10 cellular contexts compared by ENCODE assay signal in the genomic region with DNA sequence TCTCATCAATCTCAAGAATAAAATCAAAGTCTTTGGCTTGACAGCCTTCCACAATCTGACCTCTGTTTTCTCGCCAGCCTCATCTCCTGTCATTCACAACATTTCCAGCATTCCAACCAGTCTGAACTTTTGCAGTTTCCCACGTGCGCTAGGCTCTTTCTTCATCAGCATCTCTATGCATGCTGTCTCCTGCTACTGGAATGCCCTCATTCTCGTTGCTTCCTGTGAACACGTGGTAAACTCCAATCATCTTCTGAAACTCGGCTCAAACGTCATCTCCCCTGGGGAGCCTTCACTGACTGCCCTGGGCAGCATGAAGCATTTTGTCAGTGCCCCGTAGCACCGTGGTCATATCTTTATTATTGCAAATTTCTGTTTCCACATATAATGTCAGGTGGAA. TPM values are rescaled to one million over a fixed set of nuclear protein-coding genes. Genes with fewer than 3 reads are reported as not detected.
A peak's percentile ranks its signal among the peaks of the same experiment; 100 is the strongest.
DNase-seq lines count a peak whose midpoint lies in the region; ATAC-seq and TF ChIP-seq lines count a peak whose summit lies in the region.
"Had no signal": no experiment of that assay in that cellular context is flagged by ENCODE, and none has a peak within 500 bp of the region (broad histone marks: within the 10 kb centered on the region; RNA-seq: fewer than 3 reads in every experiment).

No MANE protein-coding gene starts in this region.

- H3K9ac ChIP-seq in BLaER1 = no peak overlapping the region

- H3K27me3 ChIP-seq in BLaER1 = no peaks in the 10 kb centered on the region

- DNase-seq in amniotic epithelial cell (ENCODE audit: low read depth) = peak; percentile 98
- DNase-seq in foreskin melanocyte = peak; percentile 75
- DNase-seq in omental fat pad (ENCODE audit: low spot score) = no peak
- DNase-seq in NCI-H146 treated with DMSO at 0.1 percent for 48 hours (lab: John Stamatoyannopoulos, UW; ENCODE audit: unreplicated experiment) = no peak
- no peak for DNase-seq in NCI-H2081 treated with DMSO at 0.1 percent for 48 hours (lab: John Stamatoyannopoulos, UW)
- DNase-seq in NCI-H1930 (lab: John Stamatoyannopoulos, UW) = no peak
- no peak for DNase-seq in HK-2 (ENCODE audit: unreplicated experiment)
- DNase-seq: activated gamma-delta T cell had no signal

- peak; percentile 65 for ATAC-seq in omental fat pad (ENCODE audit: low FRiP score)
- ATAC-seq: stimulated activated memory B cell treated with anti-CD40 and anti-IgM and Interleukin-4, amounts not matched to agents 10 μg/mL and 1 μg/mL and 100 μg/mL, for 72 hours had no signal

- H3K4me3 ChIP-seq in BLaER1 = no peak overlapping the region

- no peak for TF ChIP-seq CTCF in omental fat pad (IDR thresholded peaks at IDR 0.05)

- peaks cover 21% of the 10 kb centered on the region for H3K4me1 ChIP-seq in BLaER1

- H3K27ac ChIP-seq in BLaER1 = no peak overlapping the region

- no peaks in the 10 kb centered on the region for H4K20me1 ChIP-seq in BLaER1

- H3K9me3 ChIP-seq in BLaER1 = no peaks in the 10 kb centered on the region

- H3K4me2 ChIP-seq in BLaER1 = peak overlapping the region; percentile 23

- peaks cover 40% of the 10 kb centered on the region for H3K36me3 ChIP-seq in BLaER1

RNA-seq across cellular contexts. Expression of gene RSBN1L, which starts 12.2 kb away (rescaled TPM):
- total RNA-seq in omental fat pad = 10 to 100 TPM in 1 of 4 donors, 1 to 10 TPM in 3; 7.5 to 31.2 (median 9.0) TPM

Comparison
In these comparisons a context has a peak if more than half of its experiments do, and no peak if none do; other contexts are left out.
1. DNase-seq: peak in amniotic epithelial cell (single experiment) and foreskin melanocyte (single experiment); none in omental fat pad (single experiment), NCI-H146 treated with DMSO at 0.1 percent for 48 hours (single experiment), NCI-H2081 treated with DMSO at 0.1 percent for 48 hours (single experiment), NCI-H1930 (0 of 2) and HK-2 (single experiment).